27 cellular contexts compared by ENCODE assay signal in genomic region chr18:46425511-46425910, GRCh38.
DNase-seq lines count a peak whose midpoint lies in the region; ATAC-seq, FAIRE-seq and TF ChIP-seq lines count a peak whose summit lies in the region.
"Had no signal": no experiment of that assay in that cellular context is flagged by ENCODE, and none has a peak within 500 bp of the region (broad histone marks: within the 10 kb centered on the region; RNA-seq: fewer than 3 reads in every experiment).

No MANE protein-coding gene starts in this region.

- DNase-seq in natural killer cell, result no peak
- DNase-seq in natural killer cell treated with Interleukin-12 subunit alpha and Interleukin-12 subunit beta and Interleukin-15 and Interleukin-18, amount 100 ng/mL, for 72 hours (ENCODE audit: low spot score), result no peak
- no peak for DNase-seq in H1 (ENCODE audit: low read depth in 1 of 2, low spot score in 2 of 2)
- DNase-seq in neural crest cell (ENCODE audit: low read depth, low spot score), result no peak
- DNase-seq in vagina (ENCODE audit: extremely low spot score in 2 of 2), result peak; percentile 75 to 79
- DNase-seq in NCI-H774 (lab: John Stamatoyannopoulos, UW), result no peak
- DNase-seq in dermis blood vessel endothelial cell, result no peak
- DNase-seq in GM19239 (ENCODE audit: insufficient read length, low spot score), result no peak
- DNase-seq: C1 segment of cervical spinal cord; CD4-positive, alpha-beta memory T cell; COR-L47; DMS79; EL; GDM1; GOT3; HCEC 1CT; MV-4-11; NCI-H1105; NCI-H1436 treated with DMSO at 0.1 percent for 48 hours; NCI-H187 treated with DMSO at 0.1 percent for 48 hours; NCI-H524; NCI-H748 treated with DMSO at 0.1 percent for 48 hours; SK-N-SH had no signal

- H4K5ac ChIP-seq in H1 (ENCODE audit: insufficient read length, low read depth, low read length), result no peak overlapping the region

- FAIRE-seq in H1 (lab: Jason Lieb, UNC) (no peak), GM19239 (lab: Jason Lieb, UNC) (no peak)
- FAIRE-seq: A204.1, GM12878, HepG2, RCC 7860 had no signal

- TF ChIP-seq POLR2A in H1 (IDR thresholded peaks at IDR 0.05; ENCODE audit: control extremely low read depth in 1 of 2, low read depth in 2 of 2, low read length in 2 of 2) (no peak), vagina (IDR thresholded peaks at IDR 0.05) (no peak)

- no peaks in the 10 kb centered on the region; a peak in 1 of 4 replicates for H3K79me2 ChIP-seq in H1 (ENCODE audit: control insufficient read depth in 1 of 2, insufficient read depth in 2 of 2, low read length in 2 of 2)

- H2BK15ac ChIP-seq in H1 (ENCODE audit: low read length), result no peak overlapping the region; the same call in 1 of the 2 replicates

- H3K27me3 ChIP-seq in H1 (replicated peaks in 1 of 4; ENCODE audit: control insufficient read depth in 3 of 4, extremely low read depth in 1 of 4, insufficient read depth in 3 of 4, low read length in 3 of 4) (no peaks in the 10 kb centered on the region; a peak in 1 of 7 replicates), vagina (no peaks in the 10 kb centered on the region)

- H3K27ac Mint-ChIP-seq in natural killer cell (peak overlapping the region; percentile 67 to 77), neural crest cell (ENCODE audit: unreplicated experiment) (peak overlapping the region; percentile 76)
- peak overlapping the region in 1 of 2 donors; percentile 57 for H3K27ac Mint-ChIP-seq in natural killer cell treated with Interleukin-12 subunit alpha and Interleukin-12 subunit beta and Interleukin-15 and Interleukin-18, amount 100 ng/mL, for 72 hours

- H3K36me3 Mint-ChIP-seq in natural killer cell (no peaks in the 10 kb centered on the region), neural crest cell (ENCODE audit: low read depth) (peaks cover 7% of the 10 kb centered on the region)
- H3K36me3 Mint-ChIP-seq in natural killer cell treated with Interleukin-12 subunit alpha and Interleukin-12 subunit beta and Interleukin-15 and Interleukin-18, amount 100 ng/mL, for 72 hours, result no peaks in the 10 kb centered on the region
- H3K36me3 Mint-ChIP-seq: CD4-positive, alpha-beta memory T cell had no signal

- 83% methylated on average over 3 of the region's 3 CpGs; no CpG with 5 or more reads in 1 of the 2 experiments for WGBS in H1 (ENCODE audit: extremely low coverage in 1 of 2, insufficient coverage in 1 of 2, insufficient read length in 1 of 2, insufficient replicate concordance in 2 of 2, low coverage in 1 of 2, low lambda C conversion rate in 2 of 2, missing lambda C conversion rate in 1 of 2), 2 experiments

- H3K4me2 ChIP-seq in H1 (ENCODE audit: insufficient read depth in 1 of 2, low read depth in 2 of 2, low read length in 2 of 2), result no peak overlapping the region
- H3K4me2 ChIP-seq: SK-N-SH had no signal

- H3K9me3 ChIP-seq in H1 (ENCODE audit: insufficient read depth in 2 of 2, low read depth in 1 of 2, low read length in 1 of 2) (no peaks in the 10 kb centered on the region), vagina (no peaks in the 10 kb centered on the region)
- H3K9me3 ChIP-seq: SK-N-SH had no signal

- no peak for TF ChIP-seq EP300 in H1 (IDR thresholded peaks at IDR 0.05; ENCODE audit: borderline replicate concordance in 1 of 2, low read depth in 2 of 2, low read length in 2 of 2)

- H3K4me1 ChIP-seq in H1 (replicated peaks in 1 of 4; ENCODE audit: control insufficient read depth in 3 of 4, insufficient read depth in 4 of 4, low read length in 3 of 4), result peaks cover 0 to 12% (median 7%) of the 10 kb centered on the region in 4 experiments; a peak in 5 of 7 replicates
- no peaks in the 10 kb centered on the region for H3K4me1 ChIP-seq in vagina

- H3K4me1 Mint-ChIP-seq in natural killer cell (peaks cover 69 to 71% of the 10 kb centered on the region in 2 donors), neural crest cell (peaks cover 45% of the 10 kb centered on the region)
- peaks cover 17 to 45% of the 10 kb centered on the region in 2 donors for H3K4me1 Mint-ChIP-seq in natural killer cell treated with Interleukin-12 subunit alpha and Interleukin-12 subunit beta and Interleukin-15 and Interleukin-18, amount 100 ng/mL, for 72 hours (ENCODE audit: low read depth in 2 of 2)

- no peak overlapping the region; the same call in 1 of the 2 replicates for H2AK5ac ChIP-seq in H1 (ENCODE audit: low read depth, low read length)

- no peak overlapping the region for H3K4me3 Mint-ChIP-seq in natural killer cell
- no peak overlapping the region for H3K4me3 Mint-ChIP-seq in natural killer cell treated with Interleukin-12 subunit alpha and Interleukin-12 subunit beta and Interleukin-15 and Interleukin-18, amount 100 ng/mL, for 72 hours
- no peak overlapping the region for H3K4me3 Mint-ChIP-seq in neural crest cell

- H3K36me3 ChIP-seq in H1 (ENCODE audit: control insufficient read depth in 2 of 4, insufficient read depth in 4 of 4, low read length in 3 of 4) (no peaks in the 10 kb centered on the region), vagina (no peaks in the 10 kb centered on the region)

- no peak for TF ChIP-seq RAD21 in H1 (IDR thresholded peaks at IDR 0.05 in 1 of 2, conservative IDR thresholded peaks at IDR 0.05 in 1 of 2; ENCODE audit: low read depth in 2 of 2, low read length in 2 of 2)

- no peak for TF ChIP-seq CTCF in natural killer cell (IDR thresholded peaks at IDR 0.05)
- no peak for TF ChIP-seq CTCF in H1 (IDR thresholded peaks at IDR 0.05; ENCODE audit: control extremely low read depth in 1 of 3, insufficient read depth in 1 of 3, low read depth in 1 of 3, low read length in 3 of 3)
- TF ChIP-seq CTCF in neural crest cell (conservative IDR thresholded peaks at IDR 0.05), result no peak
- no peak for TF ChIP-seq CTCF in vagina (IDR thresholded peaks at IDR 0.05)

- intact Hi-C loops in natural killer cell (cut with micrococcal nuclease) (no loop called here), vagina (cut with DNase I) (no loop called here)

- CTCF ChIA-PET in H1 (lab: Charles Lee; ENCODE audit: partially characterized antibody), result interaction anchor here (0.9 to 3.0 kb wide), 6 partner anchors 13 to 231 kb away, joined by 3 to 9 read pairs (median 4); no protein-coding TSS in a partner anchor

- 0 out of 2 replicates have a peak overlapping the region, but pooled peaks have one; percentile 6 for H2BK12ac ChIP-seq in H1 (ENCODE audit: low read depth, low read length)

- 0 out of 2 replicates have a peak overlapping the region, but pooled peaks have one; percentile 61 for H2BK20ac ChIP-seq in H1 (ENCODE audit: low read length)

- no peak for ATAC-seq in natural killer cell
- ATAC-seq in natural killer cell treated with Interleukin-12 subunit alpha and Interleukin-12 subunit beta and Interleukin-15 and Interleukin-18, amount 100 ng/mL, for 72 hours, result no peak
- ATAC-seq: GM12878 had no signal

- H4K20me1 ChIP-seq in H1 (replicated peaks in 1 of 2; ENCODE audit: control insufficient read depth in 1 of 2, insufficient read depth in 2 of 2, low read length in 2 of 2), result no peaks in the 10 kb centered on the region

- H3K4me3 ChIP-seq in H1 (ENCODE audit: extremely low read depth in 1 of 4, insufficient read depth in 2 of 4, low read depth in 3 of 4, low read length in 4 of 4) (no peak overlapping the region), vagina (no peak overlapping the region)
- H3K4me3 ChIP-seq: GM12878 had no signal

- H3K14ac ChIP-seq in H1 (ENCODE audit: insufficient read length), result no peak overlapping the region

- no peaks in the 10 kb centered on the region for H3K79me1 ChIP-seq in H1 (ENCODE audit: low read depth, low read length)

- H3K27ac ChIP-seq in H1 (ENCODE audit: low read depth, low read length), result no peak overlapping the region
- H3K27ac ChIP-seq in vagina, result no peak overlapping the region

- H3K18ac ChIP-seq in H1 (ENCODE audit: extremely low read depth, low read length), result no peak overlapping the region

- H3K9ac ChIP-seq in H1 (replicated peaks in 1 of 4; ENCODE audit: extremely low read depth in 1 of 4, low read depth in 3 of 4, low read length in 3 of 4), result no peak overlapping the region
- H3K9ac ChIP-seq: SK-N-SH had no signal

- H3K4ac ChIP-seq in H1 (replicated peaks; ENCODE audit: insufficient read length, low read depth, low read length), result peak overlapping the region; percentile 41

- H3K27me3 Mint-ChIP-seq in natural killer cell (ENCODE audit: low read depth in 2 of 2) (no peaks in the 10 kb centered on the region), neural crest cell (ENCODE audit: low read depth) (no peaks in the 10 kb centered on the region)
- H3K27me3 Mint-ChIP-seq in natural killer cell treated with Interleukin-12 subunit alpha and Interleukin-12 subunit beta and Interleukin-15 and Interleukin-18, amount 100 ng/mL, for 72 hours, result no peaks in the 10 kb centered on the region

- H3K56ac ChIP-seq in H1 (replicated peaks; ENCODE audit: insufficient read length, low read depth, low read length), result no peak overlapping the region

- H3K23ac ChIP-seq in H1 (ENCODE audit: insufficient read length), result no peak overlapping the region

- peak overlapping the region; percentile 25 for H4K91ac ChIP-seq in H1 (replicated peaks; ENCODE audit: insufficient read length, low read length)

- no peaks in the 10 kb centered on the region for H3K9me3 Mint-ChIP-seq in natural killer cell
- H3K9me3 Mint-ChIP-seq in natural killer cell treated with Interleukin-12 subunit alpha and Interleukin-12 subunit beta and Interleukin-15 and Interleukin-18, amount 100 ng/mL, for 72 hours, result no peaks in the 10 kb centered on the region
- no peaks in the 10 kb centered on the region for H3K9me3 Mint-ChIP-seq in neural crest cell

- H2BK5ac ChIP-seq in H1 (ENCODE audit: low read depth, low read length), result no peak overlapping the region; the same call in 1 of the 2 replicates

- no peaks in the 10 kb centered on the region for H3K23me2 ChIP-seq in H1 (ENCODE audit: low read depth, low read length)

- H2AFZ ChIP-seq in H1 (ENCODE audit: low read length), result no peak overlapping the region

- POLR2A ChIA-PET in H1 (lab: Charles Lee; ENCODE audit: partially characterized antibody), result interaction anchor here (0.8 to 1.6 kb wide), 2 partner anchors 8 to 12 kb away, joined by 3 read pairs; no protein-coding TSS in a partner anchor

- H4K8ac ChIP-seq in H1 (ENCODE audit: extremely low read depth, insufficient read depth, low read length), result no peak overlapping the region; the same call in 1 of the 2 replicates

- no peak overlapping the region for H2BK120ac ChIP-seq in H1 (replicated peaks; ENCODE audit: low read depth, low read length)

TF ChIP-seq in H1, 55 proteins besides CTCF, POLR2A, EP300 and RAD21 (continues in another document):
- TF ChIP-seq GABPA (IDR thresholded peaks at IDR 0.05; ENCODE audit: borderline replicate concordance, insufficient read depth, low read length) (no peak), CHD1 (IDR thresholded peaks at IDR 0.05; ENCODE audit: low read depth, low read length) (no peak), RFX5 (IDR thresholded peaks at IDR 0.05; ENCODE audit: borderline replicate concordance, low read depth, low read length) (no peak), SP4 (IDR thresholded peaks at IDR 0.05; ENCODE audit: low read length) (no peak), E2F6 (IDR thresholded peaks at IDR 0.05) (no peak)

Comparison
In these comparisons a context has a peak if more than half of its experiments do, and no peak if none do; other contexts are left out.
1. DNase-seq: peak in vagina (2 of 2); none in natural killer cell (single experiment), natural killer cell treated with Interleukin-12 subunit alpha and Interleukin-12 subunit beta and Interleukin-15 and Interleukin-18, amount 100 ng/mL, for 72 hours (single experiment), H1 (0 of 2), neural crest cell (single experiment), NCI-H774 (single experiment), dermis blood vessel endothelial cell (single experiment) and GM19239 (single experiment).